Comparison of ENCODE assay signal across 1 cellular context in the genomic region with DNA sequence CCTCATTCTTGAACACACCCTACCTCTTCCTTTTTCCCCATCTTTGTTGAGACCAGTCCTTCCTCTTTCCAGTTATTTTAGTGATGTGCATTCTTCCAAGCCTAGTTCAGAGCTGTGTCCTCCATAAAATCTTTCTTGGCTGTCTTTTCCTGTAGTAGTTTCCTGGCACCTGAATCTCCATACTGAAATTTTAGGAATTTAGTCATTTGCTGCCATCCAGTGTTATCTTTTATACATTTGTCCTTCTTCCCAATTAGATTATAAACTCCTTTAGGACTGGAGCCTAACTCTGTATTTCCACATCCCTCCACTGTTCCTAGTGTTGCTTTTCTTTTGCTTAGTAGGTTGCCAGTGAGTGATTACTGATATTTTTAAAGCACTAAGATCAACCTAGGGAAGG.
TF ChIP-seq lines count a peak whose summit lies in the region.

No MANE protein-coding gene starts in this region.

TF ChIP-seq in endothelial cell of umbilical vein, 7 proteins besides CTCF, POLR2A, EP300 and RAD21:
- TF ChIP-seq, protein P1, sequence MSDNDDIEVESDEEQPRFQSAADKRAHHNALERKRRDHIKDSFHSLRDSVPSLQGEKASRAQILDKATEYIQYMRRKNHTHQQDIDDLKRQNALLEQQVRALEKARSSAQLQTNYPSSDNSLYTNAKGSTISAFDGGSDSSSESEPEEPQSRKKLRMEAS (IDR thresholded peaks at IDR 0.05; ENCODE audit: insufficient read depth, insufficient read length), result no peak
- TF ChIP-seq GATA2 (IDR thresholded peaks at IDR 0.05; ENCODE audit: insufficient read depth, insufficient read length, low read depth, low read length), result no peak
- no peak for TF ChIP-seq EZH2 (IDR thresholded peaks at IDR 0.05; ENCODE audit: borderline replicate concordance, low read depth, low read length, severe bottlenecking)
- no peak for TF ChIP-seq JUN (IDR thresholded peaks at IDR 0.05; ENCODE audit: borderline replicate concordance, insufficient read depth, insufficient read length, low read depth)
